In the genomic region with DNA sequence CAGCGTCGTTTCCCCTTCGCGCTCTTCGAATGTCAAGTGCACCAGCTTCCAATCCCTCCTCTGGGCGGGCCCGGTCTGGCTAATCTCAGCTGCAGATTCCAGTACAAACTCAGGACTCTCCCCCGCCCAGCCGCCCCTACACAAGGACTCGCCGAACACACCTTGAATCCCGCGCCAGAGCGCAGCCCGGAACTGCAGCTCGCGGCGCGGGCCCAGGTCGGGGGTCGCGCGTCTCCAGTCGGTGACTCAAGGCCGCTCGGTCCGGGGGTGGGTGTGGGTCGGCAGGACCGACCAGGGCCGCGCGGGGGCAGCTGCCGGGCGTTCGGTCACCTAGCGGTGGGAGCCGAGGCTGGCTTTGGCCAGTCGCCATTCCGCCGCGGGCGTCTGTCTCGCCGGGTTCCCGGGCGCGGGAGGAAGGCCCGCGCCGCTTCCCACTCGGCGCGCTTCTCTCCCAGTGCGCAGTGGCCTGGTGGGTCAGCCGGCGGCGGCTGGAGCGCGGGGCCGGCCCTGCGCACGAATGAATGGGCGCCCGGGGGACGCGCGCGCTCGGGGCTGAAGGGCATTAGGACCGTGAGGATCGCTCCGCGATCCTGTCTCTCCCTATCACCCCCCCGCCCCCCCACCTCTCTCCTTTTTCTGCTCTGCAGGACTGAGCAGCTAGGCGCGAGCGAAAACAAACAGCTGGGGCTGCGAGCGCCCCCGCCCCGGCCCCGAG, we compare ENCODE assay signal across 8 cellular contexts. TPM values are rescaled to one million over a fixed set of nuclear protein-coding genes. Genes with fewer than 3 reads are reported as not detected.
DNase-seq lines count a peak whose midpoint lies in the region; ATAC-seq and TF ChIP-seq lines count a peak whose summit lies in the region.

A gene (plus strand): TSS at position 628 of the 715 bp plus-strand sequence. CDS start 133 bp downstream, outside the sequence.

- peaks cover 2 to 9% (median 7%) of the 10 kb centered on the region in 4 donors for H3K4me1 Mint-ChIP-seq in naive thymus-derived CD8-positive, alpha-beta T cell

- H3K36me3 Mint-ChIP-seq in naive thymus-derived CD8-positive, alpha-beta T cell, result no peaks in the 10 kb centered on the region

- ATAC-seq in naive thymus-derived CD8-positive, alpha-beta T cell, result no peak
- ATAC-seq in HG03439 (IDR thresholded peaks at IDR 0.05; ENCODE audit: unreplicated experiment) (no peak), HG03460 (IDR thresholded peaks at IDR 0.05; ENCODE audit: unreplicated experiment) (no peak)

- peak within 1 kb of the TSS; percentile 22 to 76 (median 59) for H3K4me3 Mint-ChIP-seq in naive thymus-derived CD8-positive, alpha-beta T cell

- TF ChIP-seq CTCF in A673 (conservative IDR thresholded peaks at IDR 0.05; ENCODE audit: low read depth, low read length), result no peak
- 0 out of 3 replicates have a peak, but pooled peaks have one; percentile 6 for TF ChIP-seq CTCF in GM12872 (IDR thresholded peaks at IDR 0.05; ENCODE audit: insufficient read depth, low read depth, low read length)
- TF ChIP-seq CTCF in esophagus squamous epithelium (IDR thresholded peaks at IDR 0.05), result peak in 1 of 6 experiments; percentile 10

- H3K27me3 Mint-ChIP-seq in naive thymus-derived CD8-positive, alpha-beta T cell, result peaks cover 26 to 70% (median 55%) of the 10 kb centered on the region in 5 donors

- peaks cover 14% of the 10 kb centered on the region for H3K4me1 ChIP-seq in A673 (ENCODE audit: insufficient read depth, low read length, poor library complexity, severe bottlenecking)
- H3K4me1 ChIP-seq in SJSA1 (replicated peaks), result peaks cover 18% of the 10 kb centered on the region
- H3K4me1 ChIP-seq in esophagus squamous epithelium, result peaks cover 26 to 43% (median 26%) of the 10 kb centered on the region in 3 donors

- no peaks in the 10 kb centered on the region for H3K36me3 ChIP-seq in A673 (ENCODE audit: insufficient read depth, low read length, poor library complexity, severe bottlenecking)
- H3K36me3 ChIP-seq in SJSA1, result no peaks in the 10 kb centered on the region
- H3K36me3 ChIP-seq in esophagus squamous epithelium, result no peaks in the 10 kb centered on the region

- intact Hi-C loops in A673 (cut with micrococcal nuclease; ENCODE audit: unreplicated experiment), result no loop called here
- intact Hi-C loops in esophagus squamous epithelium (cut with DNase I), result no loop called here

- 0 to 32% methylated on average over 1 to 5 of the region's 82 CpGs for WGBS in esophagus squamous epithelium, 2 donors

- no peaks in the 10 kb centered on the region for H3K9me3 Mint-ChIP-seq in naive thymus-derived CD8-positive, alpha-beta T cell

- H3K9me3 ChIP-seq in A673 (ENCODE audit: low read depth, low read length, poor library complexity, severe bottlenecking) (no peaks in the 10 kb centered on the region), SJSA1 (replicated peaks) (no peaks in the 10 kb centered on the region), esophagus squamous epithelium (no peaks in the 10 kb centered on the region)

- no peak within 1 kb of the TSS for H3K27ac ChIP-seq in A673 (ENCODE audit: low read depth, low read length, poor library complexity, severe bottlenecking)
- no peak within 1 kb of the TSS for H3K27ac ChIP-seq in SJSA1
- peak within 1 kb of the TSS in 3 of 4 donors; percentile 45 to 59 (median 47) for H3K27ac ChIP-seq in esophagus squamous epithelium

- H3K27me3 ChIP-seq in A673 (replicated peaks; ENCODE audit: insufficient read depth, low read depth, low read length, poor library complexity) (peaks cover 52% of the 10 kb centered on the region), SJSA1 (replicated peaks) (peaks cover 46% of the 10 kb centered on the region), esophagus squamous epithelium (peaks cover 0 to 88% (median 2%) of the 10 kb centered on the region in 4 donors)

- no peak for TF ChIP-seq POLR2A in esophagus squamous epithelium (IDR thresholded peaks at IDR 0.05)

- no TSS peak for BruUV-seq in A673 (replicated peaks; lab: Mats Ljungman, UMichigan)

- POLR2A ChIA-PET in A673 (lab: Charles Lee; ENCODE audit: low non-redundant PET), result no interaction called here
- POLR2A ChIA-PET in naive thymus-derived CD8-positive, alpha-beta T cell (lab: Charles Lee), result no interaction called here

- CTCF ChIA-PET in A673 (lab: Charles Lee), result no interaction called here

- H3K4me3 ChIP-seq in A673 (ENCODE audit: low read depth, low read length, poor library complexity, severe bottlenecking) (peak within 1 kb of the TSS; percentile 48), SJSA1 (peak within 1 kb of the TSS; percentile 30), esophagus squamous epithelium (peak within 1 kb of the TSS; percentile 35 to 72 (median 54))

- DNase-seq in A673 (ENCODE audit: low spot score), result no peak
- DNase-seq in SJSA1 (ENCODE audit: low read depth in 1 of 2, low spot score in 2 of 2), result peak in 1 of 2 experiments; percentile 26
- no peak for DNase-seq in esophagus squamous epithelium (lab: John Stamatoyannopoulos, UW)
- DNase-seq in naive thymus-derived CD8-positive, alpha-beta T cell, result no peak
- DNase-seq in HUDEP-2 (lab: John Stamatoyannopoulos, UW; ENCODE audit: unreplicated experiment in 76 of 76), result no peak

- H3K27ac Mint-ChIP-seq in naive thymus-derived CD8-positive, alpha-beta T cell, result no peak within 1 kb of the TSS

RNA-seq across cellular contexts. Expression of the gene that starts here (rescaled TPM):
- total RNA-seq in A673 (2021), result 0.32 and 0.63 TPM in 2 replicates
- total RNA-seq in SJSA1 (2014; rRNA removed; shearing (Covaris generic)), result 0.03 TPM in 1 of 2 replicates, not detected in the other
- total RNA-seq in esophagus squamous epithelium, result 1 to 10 TPM in 2 of 4 donors, under 1 TPM in 2; 0.11 to 2.7 (median 1.3) TPM
- not detected for total RNA-seq in naive thymus-derived CD8-positive, alpha-beta T cell
- not detected for polyA plus RNA-seq in naive thymus-derived CD8-positive, alpha-beta T cell

Comparison
In these comparisons a context has a peak if more than half of its experiments do, and no peak if none do; other contexts are left out.
1. H3K27ac ChIP-seq: peak in esophagus squamous epithelium (3 of 4); none in A673 (single experiment) and SJSA1 (single experiment).
2. Peak in every context shown above with its lines, with median percentiles within 50 percentile points of each other: H3K4me3 ChIP-seq.